ENCODE assay signal across 8 cellular contexts in genomic region chr14:102922490-102923200, GRCh38. TPM values are rescaled to one million over a fixed set of nuclear protein-coding genes. Genes with fewer than 3 reads are reported as not detected.
DNase-seq lines count a peak whose midpoint lies in the region; ATAC-seq, FAIRE-seq and TF ChIP-seq lines count a peak whose summit lies in the region.

Gene AMN, plus strand, starts transcription at chr14:102922663. Its CDS starts 26 bp downstream, at chr14:102922689.

- H2AK5ac ChIP-seq in H1 (ENCODE audit: low read depth, low read length), result peak within 1 kb of the TSS; percentile 77; the same call in 1 of the 2 replicates

- H3K9me3 Mint-ChIP-seq in CD8-positive, alpha-beta T cell, result no peaks in the 10 kb centered on the region
- H3K9me3 Mint-ChIP-seq in naive B cell, result no peaks in the 10 kb centered on the region

- TF ChIP-seq POLR2A in H1 (IDR thresholded peaks at IDR 0.05; ENCODE audit: control extremely low read depth in 1 of 2, low read depth in 2 of 2, low read length in 2 of 2), result no peak

- H3K23ac ChIP-seq in H1 (ENCODE audit: insufficient read length), result no peak within 1 kb of the TSS

- TF ChIP-seq EP300 in H1 (IDR thresholded peaks at IDR 0.05; ENCODE audit: borderline replicate concordance in 1 of 2, low read depth in 2 of 2, low read length in 2 of 2), result no peak

- DNase-seq in CD8-positive, alpha-beta T cell, result peak in 1 of 7 experiments; percentile 9
- DNase-seq in LoVo (ENCODE audit: low spot score) (peak; percentile 37), H1 (ENCODE audit: low read depth in 1 of 2, low spot score in 2 of 2) (peak in 1 of 2 experiments; percentile 72), naive B cell (no peak), germinal center (ENCODE audit: low spot score) (no peak), NCI-H1105 (lab: John Stamatoyannopoulos, UW) (no peak)
- no peak for DNase-seq in stimulated activated naive CD4-positive, alpha-beta T cell (lab: John Stamatoyannopoulos, UW)

- H2AFZ ChIP-seq in H1 (ENCODE audit: low read length), result no peak within 1 kb of the TSS; the same call in 1 of the 2 replicates

- H3K79me2 ChIP-seq in H1 (ENCODE audit: control insufficient read depth in 1 of 2, insufficient read depth in 2 of 2, low read length in 2 of 2), result no peaks in the 10 kb centered on the region

- no peak within 1 kb of the TSS for H4K5ac ChIP-seq in H1 (ENCODE audit: insufficient read length, low read depth, low read length)

- peak within 1 kb of the TSS; percentile 55 for H3K4me3 Mint-ChIP-seq in CD8-positive, alpha-beta T cell
- peak within 1 kb of the TSS in 7 of 8 donors; percentile 66 to 91 (median 80) for H3K4me3 Mint-ChIP-seq in naive B cell

- peaks cover 39% of the 10 kb centered on the region; the same call in 1 of the 2 replicates for H3K23me2 ChIP-seq in H1 (ENCODE audit: low read depth, low read length)

- no peaks in the 10 kb centered on the region for H3K9me3 ChIP-seq in CD8-positive, alpha-beta T cell (ENCODE audit: low read length)
- no peaks in the 10 kb centered on the region; a peak in 1 of 4 replicates for H3K9me3 ChIP-seq in H1 (ENCODE audit: insufficient read depth in 2 of 2, low read depth in 1 of 2, low read length in 1 of 2)

- no peak for TF ChIP-seq RAD21 in H1 (IDR thresholded peaks at IDR 0.05 in 1 of 2, conservative IDR thresholded peaks at IDR 0.05 in 1 of 2; ENCODE audit: low read depth in 2 of 2, low read length in 2 of 2)

- H3K27ac Mint-ChIP-seq in CD8-positive, alpha-beta T cell, result no peak within 1 kb of the TSS
- H3K27ac Mint-ChIP-seq in naive B cell, result peak within 1 kb of the TSS in 2 of 6 donors; percentile 37 to 43

- H3K27ac ChIP-seq in CD8-positive, alpha-beta T cell (ENCODE audit: low read depth, low read length), result no peak within 1 kb of the TSS
- no peak within 1 kb of the TSS for H3K27ac ChIP-seq in H1 (ENCODE audit: low read depth, low read length)

- H4K8ac ChIP-seq in H1 (ENCODE audit: extremely low read depth, insufficient read depth, low read length), result peak within 1 kb of the TSS; percentile 63; the same call in 1 of the 2 replicates

- peak within 1 kb of the TSS; percentile 88 for H2BK15ac ChIP-seq in H1 (ENCODE audit: low read length)

- intact Hi-C loops in CD8-positive, alpha-beta T cell (cut with DNase I, micrococcal nuclease), result no loop called here

- no peak for FAIRE-seq in H1 (lab: Jason Lieb, UNC)

- no peak for TF ChIP-seq CTCF in CD8-positive, alpha-beta T cell (IDR thresholded peaks at IDR 0.05)
- TF ChIP-seq CTCF in H1 (IDR thresholded peaks at IDR 0.05; ENCODE audit: control extremely low read depth in 1 of 3, insufficient read depth in 1 of 3, low read depth in 1 of 3, low read length in 3 of 3), result no peak

- no peak within 1 kb of the TSS for H2BK5ac ChIP-seq in H1 (ENCODE audit: low read depth, low read length)

- H3K4me2 ChIP-seq in H1 (ENCODE audit: insufficient read depth in 1 of 2, low read depth in 2 of 2, low read length in 2 of 2), result peak within 1 kb of the TSS; percentile 67 to 79

- H3K36me3 Mint-ChIP-seq in CD8-positive, alpha-beta T cell, result no peaks in the 10 kb centered on the region
- peaks cover 0 to 7% of the 10 kb centered on the region in 2 donors for H3K36me3 Mint-ChIP-seq in naive B cell

- H3K4ac ChIP-seq in H1 (replicated peaks; ENCODE audit: insufficient read length, low read depth, low read length), result no peak within 1 kb of the TSS

- no peak within 1 kb of the TSS for H2BK120ac ChIP-seq in H1 (replicated peaks; ENCODE audit: low read depth, low read length)

- H2BK12ac ChIP-seq in H1 (ENCODE audit: low read depth, low read length), result peak within 1 kb of the TSS; percentile 63; the same call in 1 of the 2 replicates

- peak within 1 kb of the TSS; percentile 32; the same call in 1 of the 2 replicates for H3K18ac ChIP-seq in H1 (ENCODE audit: extremely low read depth, low read length)

- POLR2A ChIA-PET in CD8-positive, alpha-beta T cell (lab: Charles Lee), result interaction anchor here (0.6 to 1.2 kb wide), 2 partner anchors 228 to 516 kb away, joined by 3 to 4 read pairs; no protein-coding TSS in a partner anchor
- POLR2A ChIA-PET in H1 (lab: Charles Lee; ENCODE audit: partially characterized antibody), result interaction anchor here (0.9 kb wide), 2 partner anchors 51 to 239 kb away, joined by 3 read pairs; no protein-coding TSS in a partner anchor

- no peak within 1 kb of the TSS for H3K4me3 ChIP-seq in CD8-positive, alpha-beta T cell (ENCODE audit: low read depth, low read length)
- peak within 1 kb of the TSS; percentile 22 to 56 (median 34); a peak in 7 of 8 replicates for H3K4me3 ChIP-seq in H1 (ENCODE audit: extremely low read depth in 1 of 4, insufficient read depth in 2 of 4, low read depth in 3 of 4, low read length in 4 of 4)

- peaks cover 5% of the 10 kb centered on the region for H3K27me3 ChIP-seq in CD8-positive, alpha-beta T cell (ENCODE audit: insufficient read depth, low read length)
- peaks cover 23 to 59% (median 48%) of the 10 kb centered on the region in 4 experiments; a peak in 6 of 7 replicates for H3K27me3 ChIP-seq in H1 (replicated peaks in 1 of 4; ENCODE audit: control insufficient read depth in 3 of 4, extremely low read depth in 1 of 4, insufficient read depth in 3 of 4, low read length in 3 of 4)

- no peak within 1 kb of the TSS for H3K14ac ChIP-seq in H1 (ENCODE audit: insufficient read length)

- peaks cover 15% of the 10 kb centered on the region for H3K4me1 Mint-ChIP-seq in CD8-positive, alpha-beta T cell (ENCODE audit: low read depth)
- peaks cover 16 to 25% (median 19%) of the 10 kb centered on the region in 3 donors for H3K4me1 Mint-ChIP-seq in naive B cell

- no peak within 1 kb of the TSS for H3K9ac ChIP-seq in H1 (replicated peaks in 1 of 4; ENCODE audit: extremely low read depth in 1 of 4, low read depth in 3 of 4, low read length in 3 of 4)

- no peak within 1 kb of the TSS for H4K91ac ChIP-seq in H1 (replicated peaks; ENCODE audit: insufficient read length, low read length)

- H2BK20ac ChIP-seq in H1 (ENCODE audit: low read length), result 0 out of 2 replicates have a peak within 1 kb of the TSS, but pooled peaks have one; percentile 5

- peaks cover 23% of the 10 kb centered on the region for H3K4me1 ChIP-seq in CD8-positive, alpha-beta T cell (ENCODE audit: insufficient read depth, low read length)
- H3K4me1 ChIP-seq in H1 (replicated peaks in 1 of 4; ENCODE audit: control insufficient read depth in 3 of 4, insufficient read depth in 4 of 4, low read length in 3 of 4), result peaks cover 5 to 22% (median 12%) of the 10 kb centered on the region in 4 experiments

- H3K56ac ChIP-seq in H1 (replicated peaks; ENCODE audit: insufficient read length, low read depth, low read length), result no peak within 1 kb of the TSS

- ATAC-seq in CD8-positive, alpha-beta T cell, result no peak
- ATAC-seq in naive B cell (ENCODE audit: low read depth in 2 of 2) (peak; percentile 8 to 19), GM18909 (IDR thresholded peaks at IDR 0.05; ENCODE audit: poor library complexity, unreplicated experiment) (no peak)

- no peaks in the 10 kb centered on the region for H3K36me3 ChIP-seq in CD8-positive, alpha-beta T cell (ENCODE audit: insufficient read depth, low read length)
- no peaks in the 10 kb centered on the region for H3K36me3 ChIP-seq in H1 (ENCODE audit: control insufficient read depth in 2 of 4, insufficient read depth in 4 of 4, low read length in 3 of 4)

- H4K20me1 ChIP-seq in H1 (replicated peaks in 1 of 2; ENCODE audit: control insufficient read depth in 1 of 2, insufficient read depth in 2 of 2, low read length in 2 of 2), result peaks cover 0 to 16% of the 10 kb centered on the region in 2 experiments

- H3K27me3 Mint-ChIP-seq in CD8-positive, alpha-beta T cell (ENCODE audit: low read depth), result peaks cover 11% of the 10 kb centered on the region
- H3K27me3 Mint-ChIP-seq in naive B cell, result peaks cover 6 to 23% (median 12%) of the 10 kb centered on the region in 3 donors

- CTCF ChIA-PET in CD8-positive, alpha-beta T cell (lab: Charles Lee), result no interaction called here
- CTCF ChIA-PET in H1 (lab: Charles Lee; ENCODE audit: partially characterized antibody), result interaction anchor here (0.6 to 2.7 kb wide), 5 partner anchors 137 to 583 kb away, joined by 3 to 12 read pairs (median 3); no protein-coding TSS in a partner anchor

- WGBS in H1 (ENCODE audit: extremely low coverage in 1 of 2, insufficient coverage in 1 of 2, insufficient read length in 1 of 2, insufficient replicate concordance in 2 of 2, low coverage in 1 of 2, low lambda C conversion rate in 2 of 2, missing lambda C conversion rate in 1 of 2), 2 experiments, result 30% methylated on average over 28 of the region's 56 CpGs; no CpG with 5 or more reads in 1 of the 2 experiments

- no peaks in the 10 kb centered on the region for H3K79me1 ChIP-seq in H1 (ENCODE audit: low read depth, low read length)

TF ChIP-seq in H1, 55 proteins besides CTCF, POLR2A, EP300 and RAD21:
- TF ChIP-seq BRCA1 (IDR thresholded peaks at IDR 0.05; ENCODE audit: low read depth, low read length) (no peak), SP1 (IDR thresholded peaks at IDR 0.05; ENCODE audit: low read depth, low read length) (no peak), TBP (IDR thresholded peaks at IDR 0.05; ENCODE audit: low read depth, low read length) (0 out of 2 replicates have a peak, but pooled peaks have one; percentile 15), KDM4A (IDR thresholded peaks at IDR 0.05; ENCODE audit: low read depth, low read length, severe bottlenecking) (peak; percentile 58)

RNA-seq across cellular contexts. Expression of gene AMN, which starts in this region (rescaled TPM):
- 1 to 10 TPM; 4.0 to 4.3 TPM for total RNA-seq in CD8-positive, alpha-beta T cell
- total RNA-seq in H1 (2021; fragmentation: NEBNext Ultra II Directional; extraction: Animal tissue kit (Norgen Biotek cat#: 25700)), result 0.99 and 1.5 TPM in 2 replicates
- polyA plus RNA-seq in H1 (2011; rRNA removed), result 0.77 and 1.5 TPM in 2 replicates
- polyA plus RNA-seq in H1 (2011; cell fraction: cytosol; rRNA removed), result 0.78 TPM
- polyA plus RNA-seq in H1 (2011; cell fraction: nucleus; rRNA removed), result 5.4 TPM
- polyA plus RNA-seq in H1 (2012, experiment 1 of 2), result 0.54 to 0.84 TPM (median 0.70 TPM) in 4 replicates
- polyA plus RNA-seq in H1 (2012, experiment 2 of 2), result 0.45 TPM
- polyA plus RNA-seq in H1 (2013, experiment 1 of 2), result 1.5 TPM
- 1.3 TPM for polyA plus RNA-seq in H1 (2013, experiment 2 of 2)
- 0.16 TPM in 1 of 2 replicates, not detected in the other for polyA minus RNA-seq in H1 (2011; rRNA and poly(A)+ RNA removed)
- polyA minus RNA-seq in H1 (2011; cell fraction: cytosol; rRNA and poly(A)+ RNA removed), result 0.59 TPM
- polyA minus RNA-seq in H1 (2011; cell fraction: nucleus; rRNA and poly(A)+ RNA removed), result 0.50 TPM
- 1 to 10 TPM; 1.8 to 5.7 (median 2.4) TPM for polyA plus RNA-seq in naive B cell (ENCODE audit: low read depth in 6 of 6)

Comparison
In these comparisons a context has a peak if more than half of its experiments do, and no peak if none do; other contexts are left out.
1. ATAC-seq: peak in naive B cell (2 of 2); none in CD8-positive, alpha-beta T cell (single experiment) and GM18909 (single experiment).